ENCODE assay signal across 1 cellular context in genomic region chr16:85396879-85397871, GRCh38.
TF ChIP-seq lines count a peak whose summit lies in the region.

No MANE protein-coding gene starts in this region.

TF ChIP-seq in K562, 482 proteins besides CTCF, POLR2A, EP300 and RAD21 (continued from another document and continues in another):
- no peak for TF ChIP-seq ZBTB26 (CRISPR knock-in tag; IDR thresholded peaks at IDR 0.05)
- TF ChIP-seq CBX5 (IDR thresholded peaks at IDR 0.05; ENCODE audit: borderline replicate concordance, low read depth) = no peak
- peak; percentile 36; the same call in 1 of the 2 replicates for TF ChIP-seq VEZF1 (CRISPR knock-in tag; IDR thresholded peaks at IDR 0.05)
- TF ChIP-seq CAMTA2 (CRISPR knock-in tag; conservative IDR thresholded peaks at IDR 0.05) = no peak
- no peak for TF ChIP-seq ZC3H8 (IDR thresholded peaks at IDR 0.05)
- TF ChIP-seq ZNF79 (CRISPR knock-in tag; IDR thresholded peaks at IDR 0.05; ENCODE audit: low read depth) = no peak
- TF ChIP-seq GTF3C2 (IDR thresholded peaks at IDR 0.05; ENCODE audit: borderline replicate concordance, extremely low read depth, insufficient read length) = no peak
- no peak for TF ChIP-seq ZNF398 (CRISPR knock-in tag; IDR thresholded peaks at IDR 0.05)
- peak; percentile 46; the same call in 1 of the 2 replicates for TF ChIP-seq STAG1 (CRISPR knock-in tag; IDR thresholded peaks at IDR 0.05; ENCODE audit: borderline replicate concordance)
- no peak for TF ChIP-seq FOXA3 (CRISPR knock-in tag; conservative IDR thresholded peaks at IDR 0.05 in 1 of 2, IDR thresholded peaks at IDR 0.05 in 1 of 2)
- no peak for TF ChIP-seq CBX2 (IDR thresholded peaks at IDR 0.05; ENCODE audit: insufficient read depth, low read length, poor library complexity, severe bottlenecking)
- no peak for TF ChIP-seq RBM39 (optimal IDR thresholded peaks at IDR 0.05; ENCODE audit: low read depth, low read length)
- no peak for TF ChIP-seq ETV1 (tag; conservative IDR thresholded peaks at IDR 0.05; ENCODE audit: low read depth)
- TF ChIP-seq CLOCK (CRISPR knock-in tag; IDR thresholded peaks at IDR 0.05; ENCODE audit: borderline replicate concordance) = no peak
- no peak for TF ChIP-seq EZH2 (IDR thresholded peaks at IDR 0.05; ENCODE audit: borderline replicate concordance, low read depth, low read length)
- no peak for TF ChIP-seq MTA3 (IDR thresholded peaks at IDR 0.05; ENCODE audit: borderline replicate concordance)
- TF ChIP-seq MTA2 (IDR thresholded peaks at IDR 0.05; ENCODE audit: low read depth) = no peak
- no peak for TF ChIP-seq RNF219 (CRISPR knock-in tag; IDR thresholded peaks at IDR 0.05)
- peak in 1 of 2 experiments; percentile 61; a peak in 2 of 4 replicates for TF ChIP-seq MNT (conservative IDR thresholded peaks at IDR 0.05)
- TF ChIP-seq SIX5 (IDR thresholded peaks at IDR 0.05; ENCODE audit: borderline replicate concordance in 1 of 2, insufficient read depth in 1 of 2, low read depth in 1 of 2, low read length in 2 of 2) = no peak
- TF ChIP-seq SMAD4 (CRISPR knock-in tag; conservative IDR thresholded peaks at IDR 0.05) = 0 out of 2 replicates have a peak, but pooled peaks have one; percentile 38
- TF ChIP-seq ZNF318 (IDR thresholded peaks at IDR 0.05; ENCODE audit: borderline replicate concordance in 1 of 2, low read depth in 1 of 2) = no peak
- no peak for TF ChIP-seq TCFL5 (CRISPR knock-in tag; conservative IDR thresholded peaks at IDR 0.05)
- TF ChIP-seq HEY1 (CRISPR knock-in tag; IDR thresholded peaks at IDR 0.05; ENCODE audit: borderline replicate concordance) = no peak
- no peak for TF ChIP-seq ZNF76 (CRISPR knock-in tag; IDR thresholded peaks at IDR 0.05; ENCODE audit: borderline replicate concordance)
- TF ChIP-seq KLF16 (IDR thresholded peaks at IDR 0.05) = no peak
